Comparison of ENCODE assay signal across 1 cellular context in genomic region chr10:113617086-113617485, GRCh38.
A peak's percentile ranks its signal among the peaks of the same experiment; 100 is the strongest.
TF ChIP-seq lines count a peak whose summit lies in the region.

No MANE protein-coding gene starts in this region.

TF ChIP-seq in GM23338, 12 proteins besides CTCF, POLR2A, EP300 and RAD21:
- TF ChIP-seq JUNB (IDR thresholded peaks at IDR 0.05; ENCODE audit: unreplicated experiment), result peak; percentile 50
- no peak for TF ChIP-seq STAT1 (IDR thresholded peaks at IDR 0.05; ENCODE audit: unreplicated experiment)
- 0 out of 2 replicates have a peak, but pooled peaks have one; percentile 10 for TF ChIP-seq NANOG (IDR thresholded peaks at IDR 0.05; ENCODE audit: borderline replicate concordance)
- TF ChIP-seq ZNF114 (CRISPR knock-in tag; IDR thresholded peaks at IDR 0.05), result no peak
